10 cellular contexts compared by ENCODE assay signal in genomic region chr19:17794731-17795494, GRCh38. TPM values are rescaled to one million over a fixed set of nuclear protein-coding genes. Genes with fewer than 3 reads are reported as not detected.
A peak's percentile ranks its signal among the peaks of the same experiment; 100 is the strongest.
DNase-seq lines count a peak whose midpoint lies in the region; ATAC-seq and TF ChIP-seq lines count a peak whose summit lies in the region.
"Had no signal": no experiment of that assay in that cellular context is flagged by ENCODE, and none has a peak within 500 bp of the region (broad histone marks: within the 10 kb centered on the region; RNA-seq: fewer than 3 reads in every experiment).

TSS of gene B3GNT3 (plus strand) at chr19:17795138. CDS start at chr19:17807808, 12,670 bp downstream.

- H3K36me3 ChIP-seq in mucosa of rectum (ENCODE audit: control insufficient read depth in 2 of 2, insufficient read depth in 2 of 2, low read length in 2 of 2): peaks cover 0 to 2% of the 10 kb centered on the region in 2 donors

- no peak for ATAC-seq in HG02610 (IDR thresholded peaks at IDR 0.05; ENCODE audit: unreplicated experiment)
- no peak for ATAC-seq in GM21367 (IDR thresholded peaks at IDR 0.05; ENCODE audit: unreplicated experiment)

- TF ChIP-seq CTCF in cardiac fibroblast (IDR thresholded peaks at IDR 0.05; ENCODE audit: low read depth, low read length) (no peak), dorsolateral prefrontal cortex (IDR thresholded peaks at IDR 0.05 in 54 of 56, conservative IDR thresholded peaks at IDR 0.05 in 2 of 56; ENCODE audit: low read depth in 1 of 56, partially characterized antibody in 56 of 56) (no peak)

- H3K4me3 ChIP-seq in cardiac fibroblast (replicated peaks in 1 of 2; ENCODE audit: low read depth in 2 of 2, low read length in 2 of 2) (peak within 1 kb of the TSS in 1 of 2 donors; percentile 8), mucosa of rectum (ENCODE audit: low read length in 2 of 2) (peak within 1 kb of the TSS; percentile 87 to 91), dorsolateral prefrontal cortex (no peak within 1 kb of the TSS)

- DNase-seq in EH (ENCODE audit: low read depth) (peak; percentile 52), NCI-H2029 treated with DMSO at 0.1 percent for 48 hours (lab: John Stamatoyannopoulos, UW) (peak; percentile 41), cardiac fibroblast (ENCODE audit: low read depth in 2 of 2) (peak; percentile 11 to 31), KBM-7 (no peak), dorsolateral prefrontal cortex (no peak)

- intact Hi-C loops in dorsolateral prefrontal cortex (cut with DNase I): no loop called here

- H3K4me1 ChIP-seq in mucosa of rectum (ENCODE audit: control insufficient read depth in 2 of 2, insufficient read depth in 2 of 2, low read length in 2 of 2): peaks cover 36 to 50% of the 10 kb centered on the region in 2 donors

- peak within 1 kb of the TSS; percentile 99 to 100 for H3K27ac ChIP-seq in mucosa of rectum (ENCODE audit: low read depth in 2 of 2, low read length in 2 of 2)
- no peak within 1 kb of the TSS for H3K27ac ChIP-seq in dorsolateral prefrontal cortex

- H3K9me3 ChIP-seq in mucosa of rectum (ENCODE audit: control insufficient read depth in 2 of 2, low read length in 2 of 2): no peaks in the 10 kb centered on the region

- H3K27me3 ChIP-seq in mucosa of rectum (ENCODE audit: control insufficient read depth in 2 of 2, insufficient read depth in 2 of 2, low read length in 2 of 2): peaks cover 5 to 6% of the 10 kb centered on the region in 2 donors
- H3K27me3 ChIP-seq in dorsolateral prefrontal cortex: peaks cover 0 to 54% (median 29%) of the 10 kb centered on the region in 45 donors

- in situ Hi-C loops in KBM-7 (cut with MboI; ENCODE audit: low pct_unique_long_range_greater_than_20kb, low sequenced_read_pairs): no loop called here

- H3K9ac ChIP-seq in mucosa of rectum (ENCODE audit: low read depth in 1 of 2, low read length in 2 of 2): peak within 1 kb of the TSS; percentile 91 to 94

RNA-seq across cellular contexts. Expression of gene B3GNT3, which starts in this region (rescaled TPM):
- total RNA-seq in dorsolateral prefrontal cortex: under 1 TPM in 2 of 120 experiments, not detected in 118; 0.56 to 0.67 TPM
- total RNA-seq: fibroblast of lung, LHCN-M2 had no signal

Comparison
In these comparisons a context has a peak if more than half of its experiments do, and no peak if none do; other contexts are left out.
1. DNase-seq: peak in EH (single experiment), NCI-H2029 treated with DMSO at 0.1 percent for 48 hours (single experiment) and cardiac fibroblast (2 of 2); none in KBM-7 (single experiment) and dorsolateral prefrontal cortex (0 of 10).
2. H3K4me3 ChIP-seq: peak in mucosa of rectum (2 of 2); none in dorsolateral prefrontal cortex (0 of 59).
3. H3K27ac ChIP-seq: peak in mucosa of rectum (2 of 2); none in dorsolateral prefrontal cortex (0 of 59).